Comparison of ENCODE assay signal across 16 cellular contexts in the genomic region with DNA sequence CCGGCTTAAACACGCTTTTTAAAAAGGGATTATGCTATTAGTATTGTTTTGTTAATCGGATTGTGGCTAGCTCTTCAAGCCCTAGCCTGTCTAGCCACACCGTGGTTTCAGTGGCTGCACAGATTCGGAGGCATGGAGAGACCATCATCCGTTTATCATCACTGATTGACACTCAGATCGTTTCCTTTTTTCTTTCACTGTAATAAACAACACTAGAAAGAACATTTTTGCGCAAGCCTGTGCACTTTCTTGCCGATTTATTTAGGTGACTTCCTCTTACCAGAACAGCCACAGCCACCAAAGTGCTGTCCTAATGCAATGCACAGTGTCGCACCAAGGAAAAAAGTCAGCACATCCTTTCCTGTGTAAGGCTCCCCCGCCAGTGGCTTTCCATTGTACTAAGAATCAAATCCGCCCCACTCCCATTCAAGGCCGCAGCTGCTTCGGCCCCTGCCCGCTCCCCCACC.
DNase-seq lines count a peak whose midpoint lies in the region; ATAC-seq and TF ChIP-seq lines count a peak whose summit lies in the region.
"Had no signal": no experiment of that assay in that cellular context is flagged by ENCODE, and none has a peak within 500 bp of the region (broad histone marks: within the 10 kb centered on the region; RNA-seq: fewer than 3 reads in every experiment).

No MANE protein-coding gene starts in this region.

- H3K79me2 ChIP-seq in MM.1S (ENCODE audit: low read length) = no peaks in the 10 kb centered on the region

- H3K4me1 Mint-ChIP-seq in dendritic cell treated with granulocyte-macrophage colony-stimulating factor and Interleukin-4, amounts not matched to agents 40 ng/mL and 50 ng/mL, for 4 days (ENCODE audit: low read depth) = peaks cover 55% of the 10 kb centered on the region
- no peaks in the 10 kb centered on the region for H3K4me1 Mint-ChIP-seq in chondrocyte (ENCODE audit: low read depth)
- H3K4me1 Mint-ChIP-seq: GM23338 had no signal

- no peak for TF ChIP-seq POLR2A in Peyer's patch (IDR thresholded peaks at IDR 0.05)

- H3K27ac Mint-ChIP-seq in dendritic cell treated with granulocyte-macrophage colony-stimulating factor and Interleukin-4, amounts not matched to agents 40 ng/mL and 50 ng/mL, for 4 days = peak overlapping the region; percentile 82
- H3K27ac Mint-ChIP-seq in chondrocyte (ENCODE audit: unreplicated experiment) = no peak overlapping the region
- H3K27ac Mint-ChIP-seq: activated CD8-positive, alpha-beta memory T cell treated with anti-CD3 and anti-CD28 coated beads, Interleukin-2, amount 10 ng/mL, durations not matched to agents 7 days and 5 days; activated naive CD4-positive, alpha-beta T cell treated with anti-CD3 and anti-CD28 coated beads, Interleukin-2, amount 50 U/mL, for 24 hours; GM23338; stimulated activated naive CD8-positive, alpha-beta T cell treated with anti-CD3 and anti-CD28 coated beads, Interleukin-15, amount 100 ng/mL, for 72 hours had no signal

- no peaks in the 10 kb centered on the region for H3K9me2 ChIP-seq in MM.1S (replicated peaks; ENCODE audit: insufficient read depth, low read length)

- H3K9ac ChIP-seq in MM.1S (ENCODE audit: low read length) = no peak overlapping the region

- H3K4me3 Mint-ChIP-seq in dendritic cell treated with granulocyte-macrophage colony-stimulating factor and Interleukin-4, amounts not matched to agents 40 ng/mL and 50 ng/mL, for 4 days = peak overlapping the region; percentile 60
- H3K4me3 Mint-ChIP-seq in chondrocyte (ENCODE audit: unreplicated experiment) = no peak overlapping the region
- H3K4me3 Mint-ChIP-seq: activated CD8-positive, alpha-beta memory T cell treated with anti-CD3 and anti-CD28 coated beads, Interleukin-2, amount 10 ng/mL, durations not matched to agents 7 days and 5 days; activated naive CD4-positive, alpha-beta T cell treated with anti-CD3 and anti-CD28 coated beads, Interleukin-2, amount 50 U/mL, for 24 hours; GM23338; neural crest cell; stimulated activated naive CD8-positive, alpha-beta T cell treated with anti-CD3 and anti-CD28 coated beads, Interleukin-15, amount 100 ng/mL, for 72 hours had no signal

- H3K27ac ChIP-seq in lower lobe of right lung = peak overlapping the region; percentile 74
- H3K27ac ChIP-seq in MM.1S (ENCODE audit: low read length) = no peak overlapping the region
- peak overlapping the region in 1 of 4 donors; percentile 25 for H3K27ac ChIP-seq in Peyer's patch
- H3K27ac ChIP-seq: VCaP had no signal

- no peak overlapping the region for H2AFZ ChIP-seq in MM.1S (ENCODE audit: low read length)
- H2AFZ ChIP-seq: GM23338 had no signal

- H3K4me1 ChIP-seq in lower lobe of right lung = peaks cover 15% of the 10 kb centered on the region
- no peaks in the 10 kb centered on the region for H3K4me1 ChIP-seq in MM.1S (ENCODE audit: low read length)
- H3K4me1 ChIP-seq in Peyer's patch = no peaks in the 10 kb centered on the region

- H3K9me3 ChIP-seq in lower lobe of right lung (no peaks in the 10 kb centered on the region), MM.1S (replicated peaks; ENCODE audit: insufficient read depth, low read length) (no peaks in the 10 kb centered on the region), Peyer's patch (no peaks in the 10 kb centered on the region)

- no peak for TF ChIP-seq CTCF in lower lobe of right lung (IDR thresholded peaks at IDR 0.05)
- no peak for TF ChIP-seq CTCF in MM.1S (IDR thresholded peaks at IDR 0.05; ENCODE audit: low read length)
- TF ChIP-seq CTCF in Peyer's patch (IDR thresholded peaks at IDR 0.05) = no peak
- TF ChIP-seq CTCF in chondrocyte (IDR thresholded peaks at IDR 0.05) = no peak

- H3K4me2 ChIP-seq in MM.1S (ENCODE audit: low read depth, low read length) = no peak overlapping the region
- H3K4me2 ChIP-seq: GM23338 had no signal

- H3K27me3 Mint-ChIP-seq in dendritic cell treated with granulocyte-macrophage colony-stimulating factor and Interleukin-4, amounts not matched to agents 40 ng/mL and 50 ng/mL, for 4 days = no peaks in the 10 kb centered on the region
- peaks cover 4% of the 10 kb centered on the region for H3K27me3 Mint-ChIP-seq in chondrocyte (ENCODE audit: low read depth)
- H3K27me3 Mint-ChIP-seq: activated naive CD4-positive, alpha-beta T cell treated with anti-CD3 and anti-CD28 coated beads, Interleukin-2, amount 50 U/mL, for 24 hours had no signal

- no peaks in the 10 kb centered on the region for H3K36me3 Mint-ChIP-seq in dendritic cell treated with granulocyte-macrophage colony-stimulating factor and Interleukin-4, amounts not matched to agents 40 ng/mL and 50 ng/mL, for 4 days (ENCODE audit: low read depth)
- no peaks in the 10 kb centered on the region for H3K36me3 Mint-ChIP-seq in chondrocyte (ENCODE audit: low read depth)
- H3K36me3 Mint-ChIP-seq: activated CD8-positive, alpha-beta memory T cell treated with anti-CD3 and anti-CD28 coated beads, Interleukin-2, amount 10 ng/mL, durations not matched to agents 7 days and 5 days had no signal

- no peak for DNase-seq in Right ventricle myocardium superior
- DNase-seq in cardiac septum (ENCODE audit: low spot score) = no peak
- DNase-seq in lower lobe of right lung = no peak
- DNase-seq in MM.1S = no peak
- DNase-seq in Peyer's patch = no peak
- no peak for DNase-seq in chondrocyte (ENCODE audit: low spot score)
- DNase-seq: activated CD8-positive, alpha-beta memory T cell treated with anti-CD3 and anti-CD28 coated beads, Interleukin-2, amount 10 ng/mL, durations not matched to agents 7 days and 5 days; NCI-H1930; NCI-H748 treated with DMSO at 0.1 percent for 48 hours; stimulated activated naive CD8-positive, alpha-beta T cell treated with anti-CD3 and anti-CD28 coated beads, Interleukin-15, amount 100 ng/mL, for 72 hours had no signal

- intact Hi-C loops in Right ventricle myocardium superior (cut with DNase I) = no loop called here
- intact Hi-C loops in cardiac septum (cut with DNase I) = no loop called here
- intact Hi-C loops in dendritic cell treated with granulocyte-macrophage colony-stimulating factor and Interleukin-4, amounts not matched to agents 40 ng/mL and 50 ng/mL, for 4 days (cut with micrococcal nuclease) = no loop called here
- intact Hi-C loops in lower lobe of right lung (cut with DNase I) = no loop called here

- H3K36me3 ChIP-seq in lower lobe of right lung (no peaks in the 10 kb centered on the region), MM.1S (replicated peaks; ENCODE audit: insufficient read depth, low read length) (no peaks in the 10 kb centered on the region), Peyer's patch (peaks cover 0 to 26% (median 0%) of the 10 kb centered on the region in 3 donors)

- peak; percentile 67 for ATAC-seq in Right ventricle myocardium superior (ENCODE audit: poor library complexity)
- ATAC-seq in lower lobe of right lung = peak; percentile 57 to 74
- ATAC-seq in HG03439 (IDR thresholded peaks at IDR 0.05; ENCODE audit: unreplicated experiment) = no peak
- ATAC-seq: activated CD8-positive, alpha-beta memory T cell treated with anti-CD3 and anti-CD28 coated beads, Interleukin-2, amount 10 ng/mL, durations not matched to agents 7 days and 5 days; GM23338 had no signal

- H3K27me3 ChIP-seq in lower lobe of right lung (ENCODE audit: low read depth) = no peaks in the 10 kb centered on the region
- peaks cover 54% of the 10 kb centered on the region for H3K27me3 ChIP-seq in MM.1S (replicated peaks; ENCODE audit: insufficient read depth, low read length)
- no peaks in the 10 kb centered on the region for H3K27me3 ChIP-seq in Peyer's patch

- H3K4me3 ChIP-seq in lower lobe of right lung (no peak overlapping the region), MM.1S (ENCODE audit: low read length) (no peak overlapping the region), Peyer's patch (no peak overlapping the region)
- H3K4me3 ChIP-seq: GM23338 had no signal

- H3K9me3 Mint-ChIP-seq in dendritic cell treated with granulocyte-macrophage colony-stimulating factor and Interleukin-4, amounts not matched to agents 40 ng/mL and 50 ng/mL, for 4 days = peaks cover 8% of the 10 kb centered on the region
- peaks cover 6% of the 10 kb centered on the region for H3K9me3 Mint-ChIP-seq in chondrocyte (ENCODE audit: low read depth)
- H3K9me3 Mint-ChIP-seq: activated naive CD4-positive, alpha-beta T cell treated with anti-CD3 and anti-CD28 coated beads, Interleukin-2, amount 50 U/mL, for 24 hours; GM23338; neural crest cell; stimulated activated naive CD8-positive, alpha-beta T cell treated with anti-CD3 and anti-CD28 coated beads, Interleukin-15, amount 100 ng/mL, for 72 hours had no signal

- H4K20me1 ChIP-seq in MM.1S (ENCODE audit: insufficient read depth, low read length) = no peaks in the 10 kb centered on the region

- H3F3A ChIP-seq in MM.1S (ENCODE audit: insufficient read depth, low read length) = no peaks in the 10 kb centered on the region
